Comparison of ENCODE assay signal across 9 cellular contexts in genomic region chr3:128307781-128308469, GRCh38.
"Had no signal": no experiment of that assay in that cellular context is flagged by ENCODE, and none has a peak within 500 bp of the region (broad histone marks: within the 10 kb centered on the region; RNA-seq: fewer than 3 reads in every experiment).

No MANE protein-coding gene starts in this region.

- H3K27ac ChIP-seq: adrenal gland, skin epidermis had no signal

- H3K27me3 ChIP-seq: adrenal gland had no signal

- H3K9me3 ChIP-seq: adrenal gland had no signal

- H3K4me3 ChIP-seq: adrenal gland, lung, skin epidermis had no signal

- DNase-seq: activated CD4-positive, alpha-beta T cell treated with anti-CD3 and anti-CD28 coated beads, Interleukin-2, amount 50 U/mL, for 48 hours; activated naive CD4-positive, alpha-beta T cell treated with anti-CD3 and anti-CD28 coated beads, Interleukin-2, amount 50 U/mL, for 16 hours; dermis blood vessel endothelial cell; natural killer cell; stimulated activated CD4-positive, alpha-beta T cell treated with anti-CD3 and anti-CD28 coated beads, Interleukin-4, amount 100 ng/mL, for 4 hours had no signal

- ATAC-seq: activated CD4-positive, CD25-positive, alpha-beta regulatory T cell treated with anti-CD3 and anti-CD28 coated beads, Interleukin-2, amount 50 U/mL, for 24 hours; natural killer cell had no signal

- H3K36me3 ChIP-seq: adrenal gland had no signal
